In the genomic region with DNA sequence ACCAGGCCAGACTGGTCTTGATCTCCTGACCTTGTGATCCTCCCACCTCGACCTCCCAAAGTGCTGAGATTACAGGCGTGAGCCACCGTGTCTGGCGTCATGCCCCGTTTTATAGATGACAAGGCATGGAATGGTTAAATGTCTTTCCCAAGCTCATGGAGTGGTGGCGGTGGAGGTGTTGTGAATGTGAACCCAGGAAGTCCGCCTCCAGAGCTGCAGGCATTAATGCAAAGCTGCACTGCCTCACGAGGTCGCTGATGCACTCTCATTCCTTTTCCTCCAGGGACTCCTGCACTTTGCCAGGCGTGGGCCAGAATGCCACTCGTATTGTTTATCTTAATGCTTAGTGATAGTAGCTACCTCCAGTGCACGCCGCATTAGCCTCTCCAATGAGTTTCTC, we compare ENCODE assay signal across 1 cellular context.
TF ChIP-seq lines count a peak whose summit lies in the region.

No MANE protein-coding gene starts in this region.

TF ChIP-seq in GM23338, 12 proteins besides CTCF, POLR2A, EP300 and RAD21 (continued from another document):
- TF ChIP-seq, protein P1, sequence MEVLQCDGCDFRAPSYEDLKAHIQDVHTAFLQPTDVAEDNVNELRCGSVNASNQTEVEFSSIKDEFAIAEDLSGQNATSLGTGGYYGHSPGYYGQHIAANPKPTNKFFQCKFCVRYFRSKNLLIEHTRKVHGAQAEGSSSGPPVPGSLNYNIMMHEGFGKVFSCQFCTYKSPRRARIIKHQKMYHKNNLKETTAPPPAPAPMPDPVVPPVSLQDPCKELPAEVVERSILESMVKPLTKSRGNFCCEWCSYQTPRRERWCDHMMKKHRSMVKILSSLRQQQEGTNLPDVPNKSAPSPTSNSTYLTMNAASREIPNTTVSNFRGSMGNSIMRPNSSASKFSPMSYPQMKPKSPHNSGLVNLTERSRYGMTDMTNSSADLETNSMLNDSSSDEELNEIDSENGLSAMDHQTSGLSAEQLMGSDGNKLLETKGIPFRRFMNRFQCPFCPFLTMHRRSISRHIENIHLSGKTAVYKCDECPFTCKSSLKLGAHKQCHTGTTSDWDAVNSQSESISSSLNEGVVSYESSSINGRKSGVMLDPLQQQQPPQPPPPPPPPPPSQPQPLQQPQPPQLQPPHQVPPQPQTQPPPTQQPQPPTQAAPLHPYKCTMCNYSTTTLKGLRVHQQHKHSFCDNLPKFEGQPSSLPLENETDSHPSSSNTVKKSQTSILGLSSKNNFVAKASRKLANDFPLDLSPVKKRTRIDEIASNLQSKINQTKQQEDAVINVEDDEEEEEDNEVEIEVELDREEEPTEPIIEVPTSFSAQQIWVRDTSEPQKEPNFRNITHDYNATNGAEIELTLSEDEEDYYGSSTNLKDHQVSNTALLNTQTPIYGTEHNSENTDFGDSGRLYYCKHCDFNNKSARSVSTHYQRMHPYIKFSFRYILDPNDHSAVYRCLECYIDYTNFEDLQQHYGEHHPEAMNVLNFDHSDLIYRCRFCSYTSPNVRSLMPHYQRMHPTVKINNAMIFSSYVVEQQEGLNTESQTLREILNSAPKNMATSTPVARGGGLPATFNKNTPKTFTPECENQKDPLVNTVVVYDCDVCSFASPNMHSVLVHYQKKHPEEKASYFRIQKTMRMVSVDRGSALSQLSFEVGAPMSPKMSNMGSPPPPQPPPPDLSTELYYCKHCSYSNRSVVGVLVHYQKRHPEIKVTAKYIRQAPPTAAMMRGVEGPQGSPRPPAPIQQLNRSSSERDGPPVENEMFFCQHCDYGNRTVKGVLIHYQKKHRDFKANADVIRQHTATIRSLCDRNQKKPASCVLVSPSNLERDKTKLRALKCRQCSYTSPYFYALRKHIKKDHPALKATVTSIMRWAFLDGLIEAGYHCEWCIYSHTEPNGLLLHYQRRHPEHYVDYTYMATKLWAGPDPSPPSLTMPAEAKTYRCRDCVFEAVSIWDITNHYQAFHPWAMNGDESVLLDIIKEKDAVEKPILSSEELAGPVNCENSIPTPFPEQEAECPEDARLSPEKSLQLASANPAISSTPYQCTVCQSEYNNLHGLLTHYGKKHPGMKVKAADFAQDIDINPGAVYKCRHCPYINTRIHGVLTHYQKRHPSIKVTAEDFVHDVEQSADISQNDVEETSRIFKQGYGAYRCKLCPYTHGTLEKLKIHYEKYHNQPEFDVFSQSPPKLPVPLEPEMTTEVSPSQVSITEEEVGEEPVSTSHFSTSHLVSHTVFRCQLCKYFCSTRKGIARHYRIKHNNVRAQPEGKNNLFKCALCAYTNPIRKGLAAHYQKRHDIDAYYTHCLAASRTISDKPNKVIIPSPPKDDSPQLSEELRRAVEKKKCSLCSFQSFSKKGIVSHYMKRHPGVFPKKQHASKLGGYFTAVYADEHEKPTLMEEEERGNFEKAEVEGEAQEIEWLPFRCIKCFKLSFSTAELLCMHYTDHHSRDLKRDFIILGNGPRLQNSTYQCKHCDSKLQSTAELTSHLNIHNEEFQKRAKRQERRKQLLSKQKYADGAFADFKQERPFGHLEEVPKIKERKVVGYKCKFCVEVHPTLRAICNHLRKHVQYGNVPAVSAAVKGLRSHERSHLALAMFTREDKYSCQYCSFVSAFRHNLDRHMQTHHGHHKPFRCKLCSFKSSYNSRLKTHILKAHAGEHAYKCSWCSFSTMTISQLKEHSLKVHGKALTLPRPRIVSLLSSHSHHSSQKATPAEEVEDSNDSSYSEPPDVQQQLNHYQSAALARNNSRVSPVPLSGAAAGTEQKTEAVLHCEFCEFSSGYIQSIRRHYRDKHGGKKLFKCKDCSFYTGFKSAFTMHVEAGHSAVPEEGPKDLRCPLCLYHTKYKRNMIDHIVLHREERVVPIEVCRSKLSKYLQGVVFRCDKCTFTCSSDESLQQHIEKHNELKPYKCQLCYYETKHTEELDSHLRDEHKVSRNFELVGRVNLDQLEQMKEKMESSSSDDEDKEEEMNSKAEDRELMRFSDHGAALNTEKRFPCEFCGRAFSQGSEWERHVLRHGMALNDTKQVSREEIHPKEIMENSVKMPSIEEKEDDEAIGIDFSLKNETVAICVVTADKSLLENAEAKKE (CRISPR knock-in tag; IDR thresholded peaks at IDR 0.05) = no peak
- TF ChIP-seq JUNB (IDR thresholded peaks at IDR 0.05; ENCODE audit: unreplicated experiment) = no peak
- TF ChIP-seq ZNF114 (CRISPR knock-in tag; IDR thresholded peaks at IDR 0.05) = no peak
